ENCODE assay signal across 21 cellular contexts in the genomic region with DNA sequence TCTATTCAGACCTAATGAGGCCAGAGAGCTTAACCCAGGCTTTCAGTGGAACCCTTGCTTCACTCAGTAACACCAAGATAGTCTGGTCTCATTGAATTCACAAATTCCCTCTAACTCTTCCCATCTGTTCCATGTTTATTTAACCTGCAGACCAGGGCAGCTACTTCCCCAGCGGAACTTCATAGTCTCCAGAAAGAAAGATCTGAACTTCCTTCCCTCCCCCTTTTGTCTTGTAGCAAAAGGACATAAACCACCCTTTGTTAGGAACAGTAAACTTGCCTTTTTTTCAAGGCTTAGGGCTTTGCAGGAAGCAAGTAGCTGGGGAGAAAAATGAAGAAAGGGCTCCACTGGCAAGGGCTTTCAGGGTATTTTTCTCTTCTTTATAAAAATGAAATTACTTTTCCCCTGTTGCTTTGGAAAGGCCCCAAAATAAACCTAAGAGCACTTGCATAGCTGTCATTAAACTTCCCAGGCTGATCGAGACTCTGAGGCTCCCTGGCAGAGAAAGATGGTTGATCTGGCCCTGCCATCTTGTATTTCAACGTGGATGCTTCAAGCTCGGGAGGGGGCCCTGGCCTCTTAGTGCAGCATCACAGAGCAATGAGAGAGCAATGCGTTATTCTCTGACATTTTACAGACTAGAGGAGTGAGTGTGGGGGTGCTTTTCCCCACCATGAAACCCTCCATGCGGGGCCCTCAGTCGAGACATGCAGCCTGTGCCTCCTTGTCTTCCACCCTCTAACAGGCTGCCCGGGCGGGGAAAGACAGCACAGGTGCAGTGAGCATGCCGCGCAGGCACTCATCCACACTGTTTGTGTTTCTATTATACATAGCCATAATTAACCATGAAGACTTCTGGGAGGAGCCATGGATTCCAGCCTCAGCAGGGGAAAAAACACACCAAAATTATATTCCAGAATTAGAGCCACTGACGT. TPM values are rescaled to one million over a fixed set of nuclear protein-coding genes. Genes with fewer than 3 reads are reported as not detected.
DNase-seq lines count a peak whose midpoint lies in the region; ATAC-seq and TF ChIP-seq lines count a peak whose summit lies in the region.
"Had no signal": no experiment of that assay in that cellular context is flagged by ENCODE, and none has a peak within 500 bp of the region (broad histone marks: within the 10 kb centered on the region; RNA-seq: fewer than 3 reads in every experiment).

No MANE protein-coding gene starts in this region.

- no peak for ATAC-seq in GM21825 (IDR thresholded peaks at IDR 0.05; ENCODE audit: unreplicated experiment)
- ATAC-seq: gastroesophageal sphincter had no signal

- H3K4me1 ChIP-seq in SK-N-SH (ENCODE audit: control insufficient read depth in 1 of 2, insufficient read depth in 2 of 2, low read depth in 1 of 2, low read length in 1 of 2) = peaks cover 8 to 9% of the 10 kb centered on the region in 2 experiments; a peak in 2 of 4 replicates
- H3K4me1 ChIP-seq: pancreas, spleen had no signal

- peak; percentile 63 for DNase-seq in DMS53 (lab: John Stamatoyannopoulos, UW)
- DNase-seq in NCI-H2029 treated with DMSO at 0.1 percent for 48 hours (lab: John Stamatoyannopoulos, UW) = peak; percentile 14
- no peak for DNase-seq in SK-N-SH
- DNase-seq in GM20000 (ENCODE audit: low spot score) = no peak
- no peak for DNase-seq in GM10248 (ENCODE audit: extremely low spot score)
- no peak for DNase-seq in activated naive CD8-positive, alpha-beta T cell treated with anti-CD3 and anti-CD28 coated beads for 36 hours
- DNase-seq: activated CD4-positive, alpha-beta T cell treated with anti-CD3 and anti-CD28 coated beads for 4 hours; immature natural killer cell; mesenchymal stem cell; MG63; NK-92 treated with Interleukin-12 subunit alpha and Interleukin-12 subunit beta, amount 100 ng/mL, for 24 hours; pancreas; Right ventricle myocardium superior; spleen had no signal

- H3K36me3 ChIP-seq in SK-N-SH (replicated peaks in 1 of 2; ENCODE audit: control insufficient read depth in 1 of 2, insufficient read depth in 2 of 2, low read length in 1 of 2) = no peaks in the 10 kb centered on the region
- H3K36me3 ChIP-seq: cardiac muscle cell, gastroesophageal sphincter, MG63, pancreas, spleen had no signal

- H3K27me3 ChIP-seq in SK-N-SH (ENCODE audit: insufficient read depth) = 0 out of 2 replicates have a peak, but pooled peaks cover 4% of the 10 kb centered on the region
- H3K27me3 ChIP-seq: cardiac muscle cell, gastroesophageal sphincter, MG63, pancreas had no signal

- H3K27ac ChIP-seq in SK-N-SH (ENCODE audit: low read depth in 2 of 2, low read length in 1 of 2) = no peak overlapping the region
- H3K27ac ChIP-seq: cardiac muscle cell, gastroesophageal sphincter, pancreas, spleen had no signal

- no peak overlapping the region for H3K4me2 ChIP-seq in SK-N-SH

- H3K9me3 ChIP-seq in SK-N-SH = no peaks in the 10 kb centered on the region
- H3K9me3 ChIP-seq: gastroesophageal sphincter, MG63, pancreas had no signal

- CTCF ChIA-PET in SK-N-SH (lab: Yijun Ruan, JAX) = interaction anchor here (1.0 to 1.6 kb wide), 2 partner anchors 10 to 383 kb away, joined by 3 to 5 read pairs; no protein-coding TSS in a partner anchor
- CTCF ChIA-PET in GM10248 (lab: Yijun Ruan, JAX) = interaction anchor here (1.1 to 1.6 kb wide), 3 partner anchors 9 to 61 kb away, joined by 3 to 6 read pairs (median 6); no protein-coding TSS in a partner anchor

- no peaks in the 10 kb centered on the region for H3F3A ChIP-seq in SK-N-SH (replicated peaks; ENCODE audit: insufficient read depth)

- peak overlapping the region; percentile 22; the same call in 1 of the 2 replicates for H2AFZ ChIP-seq in SK-N-SH (ENCODE audit: low read depth)

- no peak overlapping the region for H3K4me3 ChIP-seq in SK-N-SH (ENCODE audit: low read depth in 2 of 2, low read length in 1 of 2)
- H3K4me3 ChIP-seq: cardiac muscle cell, gastroesophageal sphincter, MG63, pancreas, spleen had no signal

- H3K79me2 ChIP-seq in SK-N-SH (ENCODE audit: insufficient read depth) = no peaks in the 10 kb centered on the region

- peaks cover 10% of the 10 kb centered on the region for H3K27me3 Mint-ChIP-seq in nephron (ENCODE audit: low read depth)
- H3K27me3 Mint-ChIP-seq in activated naive CD8-positive, alpha-beta T cell treated with anti-CD3 and anti-CD28 coated beads for 36 hours = peaks cover 27% of the 10 kb centered on the region

- H3K36me3 Mint-ChIP-seq in nephron (ENCODE audit: low read depth) = no peaks in the 10 kb centered on the region
- no peaks in the 10 kb centered on the region for H3K36me3 Mint-ChIP-seq in activated naive CD8-positive, alpha-beta T cell treated with anti-CD3 and anti-CD28 coated beads for 36 hours

- H3K9me3 Mint-ChIP-seq in nephron = peaks cover 2% of the 10 kb centered on the region
- peaks cover 11% of the 10 kb centered on the region for H3K9me3 Mint-ChIP-seq in activated naive CD8-positive, alpha-beta T cell treated with anti-CD3 and anti-CD28 coated beads for 36 hours

- TF ChIP-seq CTCF in SK-N-SH (IDR thresholded peaks at IDR 0.05) (no peak), nephron (IDR thresholded peaks at IDR 0.05; ENCODE audit: unreplicated experiment in 3 of 3) (no peak), GM20000 (IDR thresholded peaks at IDR 0.05; ENCODE audit: extremely low read depth, missing control alignments) (no peak), GM10248 (IDR thresholded peaks at IDR 0.05; ENCODE audit: control extremely low read depth, extremely low read depth, low read depth, missing control alignments) (no peak)

- no peak overlapping the region for H3K9ac ChIP-seq in SK-N-SH

- no peak for TF ChIP-seq RAD21 in SK-N-SH (IDR thresholded peaks at IDR 0.05; ENCODE audit: low read length)

- POLR2A ChIA-PET in SK-N-SH (lab: Yijun Ruan, JAX) (interaction anchor here (1.3 kb wide), 1 partner anchor 8 kb away, joined by 3 read pairs; no protein-coding TSS in a partner anchor), GM10248 (lab: Yijun Ruan, JAX) (interaction anchor here (0.5 kb wide), 1 partner anchor 20 kb away, joined by 3 read pairs; no protein-coding TSS in a partner anchor)

- TF ChIP-seq EP300 in SK-N-SH (IDR thresholded peaks at IDR 0.05; ENCODE audit: borderline replicate concordance in 1 of 2, low read depth in 1 of 2, low read length in 1 of 2) = no peak

- no peaks in the 10 kb centered on the region for H4K20me1 ChIP-seq in SK-N-SH (ENCODE audit: insufficient read depth)

- peaks cover 32% of the 10 kb centered on the region for H3K4me1 Mint-ChIP-seq in nephron
- H3K4me1 Mint-ChIP-seq in activated naive CD8-positive, alpha-beta T cell treated with anti-CD3 and anti-CD28 coated beads for 36 hours = no peaks in the 10 kb centered on the region
- H3K4me1 Mint-ChIP-seq: immature natural killer cell had no signal

- WGBS in SK-N-SH (ENCODE audit: low lambda C conversion rate) = 67% methylated on average over 9 of the region's 12 CpGs

- H3K4me3 Mint-ChIP-seq in nephron = peak overlapping the region in 2 of 3 experiments; percentile 6 to 17
- no peak overlapping the region for H3K4me3 Mint-ChIP-seq in activated naive CD8-positive, alpha-beta T cell treated with anti-CD3 and anti-CD28 coated beads for 36 hours
- H3K4me3 Mint-ChIP-seq: activated naive CD8-positive, alpha-beta T cell; immature natural killer cell; stimulated activated naive CD8-positive, alpha-beta T cell treated with anti-CD3 and anti-CD28 coated beads, Interleukin-15, Interleukin-2, amounts not matched to agents 100 ng/mL and 50 ng/mL, for 24 hours had no signal

- H3K27ac Mint-ChIP-seq in nephron = peak overlapping the region; percentile 88 to 91 (median 89)
- no peak overlapping the region for H3K27ac Mint-ChIP-seq in activated naive CD8-positive, alpha-beta T cell treated with anti-CD3 and anti-CD28 coated beads for 36 hours
- H3K27ac Mint-ChIP-seq: activated naive CD8-positive, alpha-beta T cell; immature natural killer cell; stimulated activated naive CD8-positive, alpha-beta T cell treated with anti-CD3 and anti-CD28 coated beads, Interleukin-15, Interleukin-2, amounts not matched to agents 100 ng/mL and 50 ng/mL, for 24 hours had no signal

- H3K9me2 ChIP-seq in SK-N-SH = no peaks in the 10 kb centered on the region

TF ChIP-seq in SK-N-SH, 30 proteins besides CTCF, POLR2A, EP300 and RAD21 (continues in another document):
- TF ChIP-seq, protein P1, sequence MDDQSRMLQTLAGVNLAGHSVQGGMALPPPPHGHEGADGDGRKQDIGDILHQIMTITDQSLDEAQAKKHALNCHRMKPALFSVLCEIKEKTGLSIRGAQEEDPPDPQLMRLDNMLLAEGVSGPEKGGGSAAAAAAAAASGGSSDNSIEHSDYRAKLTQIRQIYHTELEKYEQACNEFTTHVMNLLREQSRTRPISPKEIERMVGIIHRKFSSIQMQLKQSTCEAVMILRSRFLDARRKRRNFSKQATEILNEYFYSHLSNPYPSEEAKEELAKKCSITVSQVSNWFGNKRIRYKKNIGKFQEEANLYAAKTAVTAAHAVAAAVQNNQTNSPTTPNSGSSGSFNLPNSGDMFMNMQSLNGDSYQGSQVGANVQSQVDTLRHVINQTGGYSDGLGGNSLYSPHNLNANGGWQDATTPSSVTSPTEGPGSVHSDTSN (IDR thresholded peaks at IDR 0.05) = no peak
- TF ChIP-seq CHD2 (IDR thresholded peaks at IDR 0.05; ENCODE audit: low read length, partially characterized antibody) (no peak), TAF1 (IDR thresholded peaks at IDR 0.05; ENCODE audit: borderline replicate concordance, low read depth, low read length) (no peak)

RNA-seq across cellular contexts. Expression of a gene that starts 30.0 kb away (rescaled TPM):
- 11.6 and 14.2 TPM in 2 replicates for polyA plus RNA-seq in SK-N-SH (2012; rRNA removed)
- polyA plus RNA-seq in SK-N-SH (2012; cell fraction: cytosol; rRNA removed) = 14.0 and 14.8 TPM in 2 replicates
- polyA plus RNA-seq in SK-N-SH (2012; cell fraction: nucleus; rRNA removed) = 6.9 and 7.4 TPM in 2 replicates
- total RNA-seq in activated naive CD8-positive, alpha-beta T cell treated with anti-CD3 and anti-CD28 coated beads for 36 hours = 10 to 100 TPM; 36.3 to 38.5 TPM

RNA-seq across cellular contexts. Expression of a gene that starts 49.8 kb away (rescaled TPM):
- polyA plus RNA-seq in SK-N-SH (2012; rRNA removed) = not detected in 2 replicates
- polyA plus RNA-seq in SK-N-SH (2012; cell fraction: cytosol; rRNA removed) = not detected in 2 replicates
- not detected in 2 replicates for polyA plus RNA-seq in SK-N-SH (2012; cell fraction: nucleus; rRNA removed)
- total RNA-seq in activated naive CD8-positive, alpha-beta T cell treated with anti-CD3 and anti-CD28 coated beads for 36 hours = not detected
- total RNA-seq: cardiac muscle cell; gastroesophageal sphincter; spleen; T-helper 2 cell treated with Interferon-gamma antibody and Interleukin-4, amounts not matched to agents 100 ng/mL and 5 ng/mL, for 36 hours had no signal
- polyA plus RNA-seq: cardiac muscle cell, immature natural killer cell had no signal

Comparison
In these comparisons a context has a peak if more than half of its experiments do, and no peak if none do; other contexts are left out.
1. DNase-seq: peak in DMS53 (single experiment) and NCI-H2029 treated with DMSO at 0.1 percent for 48 hours (single experiment); none in SK-N-SH (single experiment), GM20000 (single experiment), GM10248 (single experiment) and activated naive CD8-positive, alpha-beta T cell treated with anti-CD3 and anti-CD28 coated beads for 36 hours (single experiment).